8 cellular contexts compared by ENCODE assay signal in the genomic region with DNA sequence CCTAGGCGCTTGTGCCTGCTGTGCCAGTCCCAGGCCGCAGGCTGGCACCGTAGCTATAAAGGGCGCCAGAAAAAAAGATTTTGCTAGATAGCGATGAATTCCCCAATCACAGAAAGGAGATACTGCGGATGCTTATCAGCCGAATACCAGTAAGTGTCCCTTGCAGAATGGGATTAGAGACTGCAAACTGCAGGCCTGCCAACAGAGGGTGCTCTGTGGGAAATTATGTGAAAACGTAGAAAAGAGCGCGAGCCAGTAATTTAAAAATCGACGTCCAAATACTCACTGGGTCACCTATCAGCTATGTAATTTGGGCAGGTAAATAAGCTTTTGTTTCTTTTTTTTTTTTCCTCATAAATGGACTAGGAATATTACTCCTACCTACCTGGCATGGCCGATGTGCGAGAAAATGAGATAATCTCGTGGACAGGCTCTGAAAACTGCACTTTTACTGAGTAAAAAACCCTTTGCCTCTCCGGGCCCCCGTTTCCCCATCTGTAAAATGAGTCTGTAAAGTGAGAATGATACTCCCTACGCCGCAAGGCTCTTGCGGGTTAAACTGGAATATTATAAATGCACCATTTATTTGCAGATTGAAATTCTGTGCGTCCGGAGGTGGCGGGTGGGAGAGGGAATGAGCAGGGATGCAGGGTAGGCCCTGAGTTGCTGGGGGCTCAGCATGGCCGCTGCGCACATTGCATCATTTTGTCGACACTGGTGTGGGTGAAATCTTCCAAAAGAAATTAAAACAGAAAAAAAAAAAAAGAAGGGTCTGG. TPM values are rescaled to one million over a fixed set of nuclear protein-coding genes. Genes with fewer than 3 reads are reported as not detected.
A peak's percentile ranks its signal among the peaks of the same experiment; 100 is the strongest.
DNase-seq lines count a peak whose midpoint lies in the region; ATAC-seq and TF ChIP-seq lines count a peak whose summit lies in the region.

No MANE protein-coding gene starts in this region.

- intact Hi-C loops in Panc1 (cut with micrococcal nuclease; ENCODE audit: unreplicated experiment) = loop anchor here (1.0 kb wide), 1 partner anchor 466 kb away; no protein-coding TSS in a partner anchor

- H3K9me3 Mint-ChIP-seq in activated T-cell treated with anti-CD3 and anti-CD28 coated beads, Interleukin-2, amount 50 U/mL, for 72 hours = no peaks in the 10 kb centered on the region
- no peaks in the 10 kb centered on the region for H3K9me3 Mint-ChIP-seq in natural killer cell treated with Interleukin-12 subunit alpha and Interleukin-12 subunit beta and Interleukin-15 and Interleukin-18, amount 100 ng/mL, for 72 hours

- H3K4me3 ChIP-seq in BE2C (ENCODE audit: low read depth, low read length) (peak overlapping the region; percentile 87), Panc1 (ENCODE audit: low read depth in 2 of 2, low read length in 2 of 2) (peak overlapping the region; percentile 62 to 89), fibroblast of lung (replicated peaks in 1 of 4; ENCODE audit: control extremely low read depth in 1 of 4, insufficient read depth in 1 of 4, low read depth in 3 of 4, low read length in 4 of 4) (peak overlapping the region; percentile 70 to 88 (median 85)), stomach smooth muscle (ENCODE audit: low read length in 2 of 2) (peak overlapping the region; percentile 54 to 85)
- H3K4me3 ChIP-seq in Jurkat, Clone E6-1 (ENCODE audit: low read length) = peak overlapping the region; percentile 78

- H3K4me1 Mint-ChIP-seq in activated T-cell treated with anti-CD3 and anti-CD28 coated beads, Interleukin-2, amount 50 U/mL, for 72 hours (ENCODE audit: low read depth) = peaks cover 22% of the 10 kb centered on the region
- H3K4me1 Mint-ChIP-seq in natural killer cell treated with Interleukin-12 subunit alpha and Interleukin-12 subunit beta and Interleukin-15 and Interleukin-18, amount 100 ng/mL, for 72 hours (ENCODE audit: low read depth in 2 of 2) = peaks cover 14 to 15% of the 10 kb centered on the region in 2 donors

- peak overlapping the region; percentile 90 for H3K27ac ChIP-seq in Panc1 (ENCODE audit: low read length)
- peak overlapping the region; percentile 22 for H3K27ac ChIP-seq in fibroblast of lung (ENCODE audit: insufficient read depth, low read length)
- H3K27ac ChIP-seq in stomach smooth muscle (ENCODE audit: low read length) = peak overlapping the region; percentile 53

- H3K9ac ChIP-seq in fibroblast of lung (ENCODE audit: insufficient read depth, low read length) = peak overlapping the region; percentile 8
- peak overlapping the region in 1 of 2 donors; percentile 76 for H3K9ac ChIP-seq in stomach smooth muscle (ENCODE audit: low read length in 2 of 2)

- peaks cover 7% of the 10 kb centered on the region for H3K36me3 ChIP-seq in BE2C
- peaks cover 7% of the 10 kb centered on the region; the same call in 1 of the 2 replicates for H3K36me3 ChIP-seq in Panc1 (ENCODE audit: control insufficient read depth, insufficient read depth, low read length)
- peaks cover 2% of the 10 kb centered on the region for H3K36me3 ChIP-seq in fibroblast of lung (ENCODE audit: control insufficient read depth, insufficient read depth, low read length)
- peaks cover under 1 to 3% of the 10 kb centered on the region in 2 donors for H3K36me3 ChIP-seq in stomach smooth muscle (ENCODE audit: control insufficient read depth in 2 of 2, insufficient read depth in 2 of 2, low read length in 2 of 2)

- H3K4me3 Mint-ChIP-seq in activated T-cell treated with anti-CD3 and anti-CD28 coated beads, Interleukin-2, amount 50 U/mL, for 72 hours = peak overlapping the region; percentile 86 to 93
- peak overlapping the region; percentile 95 for H3K4me3 Mint-ChIP-seq in natural killer cell treated with Interleukin-12 subunit alpha and Interleukin-12 subunit beta and Interleukin-15 and Interleukin-18, amount 100 ng/mL, for 72 hours

- no peaks in the 10 kb centered on the region for H3K27me3 Mint-ChIP-seq in activated T-cell treated with anti-CD3 and anti-CD28 coated beads, Interleukin-2, amount 50 U/mL, for 72 hours (ENCODE audit: low read depth)
- no peaks in the 10 kb centered on the region for H3K27me3 Mint-ChIP-seq in natural killer cell treated with Interleukin-12 subunit alpha and Interleukin-12 subunit beta and Interleukin-15 and Interleukin-18, amount 100 ng/mL, for 72 hours

- in situ Hi-C loops in Panc1 (cut with HindIII; ENCODE audit: low pct_unique_long_range_greater_than_20kb, low sequenced_read_pairs) = no loop called here

- H3K4me1 ChIP-seq in BE2C (peaks cover 4% of the 10 kb centered on the region; the same call in 1 of the 2 replicates), Panc1 (ENCODE audit: control insufficient read depth, insufficient read depth, low read length) (peaks cover 14% of the 10 kb centered on the region; the same call in 1 of the 2 replicates), fibroblast of lung (ENCODE audit: control insufficient read depth, extremely low read depth, insufficient read depth, low read length) (peaks cover 6% of the 10 kb centered on the region), stomach smooth muscle (ENCODE audit: control insufficient read depth, insufficient read depth, low read length) (peaks cover 17% of the 10 kb centered on the region)

- ATAC-seq in GM19328 (IDR thresholded peaks at IDR 0.05; ENCODE audit: unreplicated experiment) = peak; percentile 3
- no peak for ATAC-seq in Panc1
- ATAC-seq in activated T-cell treated with anti-CD3 and anti-CD28 coated beads, Interleukin-2, amount 50 U/mL, for 72 hours (replicated peaks in 1 of 2) = peak; percentile 19 to 32
- ATAC-seq in natural killer cell treated with Interleukin-12 subunit alpha and Interleukin-12 subunit beta and Interleukin-15 and Interleukin-18, amount 100 ng/mL, for 72 hours = no peak

- H2AFZ ChIP-seq in fibroblast of lung (ENCODE audit: low read length) = no peak overlapping the region

- H3K4me2 ChIP-seq in fibroblast of lung (ENCODE audit: extremely low read depth, insufficient read depth, low read length) = peak overlapping the region; percentile 81

- POLR2A ChIA-PET in Panc1 (lab: Charles Lee) = interaction anchor here (0.6 to 0.7 kb wide), 3 partner anchors 182 to 798 kb away, joined by 3 read pairs; no protein-coding TSS in a partner anchor

- TF ChIP-seq CTCF in BE2C (IDR thresholded peaks at IDR 0.05; ENCODE audit: low read depth, low read length) (peak; percentile 79), Panc1 (IDR thresholded peaks at IDR 0.05) (peak; percentile 95), fibroblast of lung (conservative IDR thresholded peaks at IDR 0.05 in 1 of 2, IDR thresholded peaks at IDR 0.05 in 1 of 2; ENCODE audit: low read depth in 1 of 2, low read length in 2 of 2) (peak; percentile 81 to 89)

- CTCF ChIA-PET in Panc1 (lab: Charles Lee) = interaction anchor here (0.6 to 1.1 kb wide), 5 partner anchors 119 to 1767 kb away, joined by 3 to 6 read pairs (median 4); no protein-coding TSS in a partner anchor

- no peaks in the 10 kb centered on the region for H3K9me3 ChIP-seq in BE2C
- H3K9me3 ChIP-seq in Panc1 (ENCODE audit: control insufficient read depth, insufficient read depth, low read depth, low read length) = no peaks in the 10 kb centered on the region
- no peaks in the 10 kb centered on the region for H3K9me3 ChIP-seq in fibroblast of lung (ENCODE audit: control insufficient read depth, insufficient read depth, low read depth, low read length)
- H3K9me3 ChIP-seq in stomach smooth muscle (ENCODE audit: control insufficient read depth in 2 of 2, low read length in 2 of 2) = no peaks in the 10 kb centered on the region

- H3K79me2 ChIP-seq in fibroblast of lung (ENCODE audit: control insufficient read depth, insufficient read depth, low read length) = peaks cover 16% of the 10 kb centered on the region

- H3K36me3 Mint-ChIP-seq in activated T-cell treated with anti-CD3 and anti-CD28 coated beads, Interleukin-2, amount 50 U/mL, for 72 hours (ENCODE audit: insufficient read depth in 2 of 2) = peaks cover 0 to 4% of the 10 kb centered on the region in 2 donors
- H3K36me3 Mint-ChIP-seq in natural killer cell treated with Interleukin-12 subunit alpha and Interleukin-12 subunit beta and Interleukin-15 and Interleukin-18, amount 100 ng/mL, for 72 hours = no peaks in the 10 kb centered on the region

- H3K27ac Mint-ChIP-seq in activated T-cell treated with anti-CD3 and anti-CD28 coated beads, Interleukin-2, amount 50 U/mL, for 72 hours = peak overlapping the region; percentile 75
- H3K27ac Mint-ChIP-seq in natural killer cell treated with Interleukin-12 subunit alpha and Interleukin-12 subunit beta and Interleukin-15 and Interleukin-18, amount 100 ng/mL, for 72 hours = peak overlapping the region in 1 of 2 donors; percentile 90

- no TSS peak for BruUV-seq in Panc1 (replicated peaks; lab: Mats Ljungman, UMichigan)

- H3K27me3 ChIP-seq in BE2C = no peaks in the 10 kb centered on the region
- no peaks in the 10 kb centered on the region for H3K27me3 ChIP-seq in Panc1 (ENCODE audit: control insufficient read depth, insufficient read depth, low read length)
- no peaks in the 10 kb centered on the region for H3K27me3 ChIP-seq in fibroblast of lung (ENCODE audit: control insufficient read depth, insufficient read depth, low read length)
- H3K27me3 ChIP-seq in stomach smooth muscle (ENCODE audit: control insufficient read depth in 1 of 2, insufficient read depth in 2 of 2, low read length in 2 of 2) = no peaks in the 10 kb centered on the region

- no peaks in the 10 kb centered on the region for H4K20me1 ChIP-seq in fibroblast of lung (ENCODE audit: control insufficient read depth, extremely low read depth, insufficient read depth, low read length)

- peak; percentile 68 for DNase-seq in BE2C
- DNase-seq in Jurkat, Clone E6-1 (ENCODE audit: low read depth, low spot score) = peak; percentile 81
- DNase-seq in Panc1 (ENCODE audit: low read depth, low spot score) = no peak
- DNase-seq in activated T-cell treated with anti-CD3 and anti-CD28 coated beads, Interleukin-2, amount 50 U/mL, for 72 hours = peak; percentile 68 to 71
- DNase-seq in fibroblast of lung (ENCODE audit: low read depth in 2 of 2) = peak; percentile 53 to 73
- peak; percentile 69 for DNase-seq in natural killer cell treated with Interleukin-12 subunit alpha and Interleukin-12 subunit beta and Interleukin-15 and Interleukin-18, amount 100 ng/mL, for 72 hours (ENCODE audit: low spot score)

RNA-seq across cellular contexts. Expression of a gene that starts 1.2 kb away (rescaled TPM):
- polyA plus RNA-seq in BE2C (2012; ENCODE audit: insufficient read depth, insufficient read length, low read depth) = 116 TPM
- polyA plus RNA-seq in Jurkat, Clone E6-1 (2012; ENCODE audit: insufficient read depth, insufficient read length) = 47.8 TPM
- total RNA-seq in Panc1 (2021; ENCODE audit: unreplicated experiment) (41.2 TPM), fibroblast of lung (12.6 and 20.0 TPM in 2 replicates)
- polyA plus RNA-seq in Panc1 (2012; ENCODE audit: insufficient read length) = 42.3 TPM
- total RNA-seq in activated T-cell treated with anti-CD3 and anti-CD28 coated beads, Interleukin-2, amount 50 U/mL, for 72 hours = 10 to 100 TPM; 36.2 to 37.1 TPM
- 21.0 and 27.0 TPM in 2 replicates for polyA plus RNA-seq in fibroblast of lung
- 26.1 and 36.5 TPM in 2 replicates for polyA plus RNA-seq in fibroblast of lung (2012)
- 43.8 and 53.5 TPM in 2 replicates for polyA minus RNA-seq in fibroblast of lung (ENCODE audit: low replicate concordance)
- 10 to 100 TPM; 27.4 to 28.0 TPM for total RNA-seq in natural killer cell treated with Interleukin-12 subunit alpha and Interleukin-12 subunit beta and Interleukin-15 and Interleukin-18, amount 100 ng/mL, for 72 hours

RNA-seq across cellular contexts. Expression of a gene that starts 26.8 kb away (rescaled TPM):
- polyA plus RNA-seq in BE2C (2012; ENCODE audit: insufficient read depth, insufficient read length, low read depth) = 4.8 TPM
- polyA plus RNA-seq in Jurkat, Clone E6-1 (2012; ENCODE audit: insufficient read depth, insufficient read length) = not detected
- total RNA-seq in Panc1 (2021; ENCODE audit: unreplicated experiment) = 0.77 TPM
- 0.57 TPM for polyA plus RNA-seq in Panc1 (2012; ENCODE audit: insufficient read length)
- total RNA-seq in activated T-cell treated with anti-CD3 and anti-CD28 coated beads, Interleukin-2, amount 50 U/mL, for 72 hours = under 1 TPM; 0.29 to 0.32 TPM
- total RNA-seq in fibroblast of lung = not detected in 2 replicates
- not detected in 2 replicates for polyA plus RNA-seq in fibroblast of lung
- polyA plus RNA-seq in fibroblast of lung (2012) = 0.01 TPM in 2 replicates
- polyA minus RNA-seq in fibroblast of lung (ENCODE audit: low replicate concordance) = not detected in 2 replicates
- total RNA-seq in natural killer cell treated with Interleukin-12 subunit alpha and Interleukin-12 subunit beta and Interleukin-15 and Interleukin-18, amount 100 ng/mL, for 72 hours = not detected

Comparison
In these comparisons a context has a peak if more than half of its experiments do, and no peak if none do; other contexts are left out.
1. ATAC-seq: peak in GM19328 (single experiment) and activated T-cell treated with anti-CD3 and anti-CD28 coated beads, Interleukin-2, amount 50 U/mL, for 72 hours (2 of 2); none in Panc1 (single experiment) and natural killer cell treated with Interleukin-12 subunit alpha and Interleukin-12 subunit beta and Interleukin-15 and Interleukin-18, amount 100 ng/mL, for 72 hours (0 of 2).
2. H3K27ac ChIP-seq: peak in every context shown above with its lines; median percentile 90 in Panc1; 53 in stomach smooth muscle; 22 in fibroblast of lung.
3. Peak in every context shown above with its lines, with median percentiles within 50 percentile points of each other: H3K4me3 ChIP-seq and CTCF ChIP-seq.